Comparison of ENCODE assay signal across 1 cellular context in the genomic region with DNA sequence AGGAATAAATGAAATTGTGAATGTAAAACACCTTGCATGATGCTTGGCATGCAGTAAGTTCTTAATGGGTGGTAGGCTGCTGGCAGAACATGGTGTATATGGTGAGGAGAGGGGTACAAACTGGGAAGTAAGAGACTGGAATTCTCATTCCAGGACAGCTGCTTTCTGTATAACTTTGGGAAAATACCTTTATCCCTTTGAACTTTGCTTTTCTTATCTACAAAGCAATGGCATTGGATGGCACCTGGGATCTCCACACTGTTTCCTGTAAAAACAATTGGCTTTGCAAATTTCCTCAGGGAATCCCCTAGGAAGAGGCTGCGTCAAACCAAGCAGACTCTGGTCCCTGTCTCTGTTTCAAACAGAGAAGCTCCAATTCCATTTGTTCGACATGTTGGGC.
A peak's percentile ranks its signal among the peaks of the same experiment; 100 is the strongest.
TF ChIP-seq lines count a peak whose summit lies in the region.

No MANE protein-coding gene starts in this region.

TF ChIP-seq in HepG2, 621 proteins besides CTCF, POLR2A, EP300 and RAD21 (continued from another document and continues in another):
- no peak for TF ChIP-seq RFXANK (CRISPR knock-in tag; IDR thresholded peaks at IDR 0.05)
- TF ChIP-seq, protein P1, sequence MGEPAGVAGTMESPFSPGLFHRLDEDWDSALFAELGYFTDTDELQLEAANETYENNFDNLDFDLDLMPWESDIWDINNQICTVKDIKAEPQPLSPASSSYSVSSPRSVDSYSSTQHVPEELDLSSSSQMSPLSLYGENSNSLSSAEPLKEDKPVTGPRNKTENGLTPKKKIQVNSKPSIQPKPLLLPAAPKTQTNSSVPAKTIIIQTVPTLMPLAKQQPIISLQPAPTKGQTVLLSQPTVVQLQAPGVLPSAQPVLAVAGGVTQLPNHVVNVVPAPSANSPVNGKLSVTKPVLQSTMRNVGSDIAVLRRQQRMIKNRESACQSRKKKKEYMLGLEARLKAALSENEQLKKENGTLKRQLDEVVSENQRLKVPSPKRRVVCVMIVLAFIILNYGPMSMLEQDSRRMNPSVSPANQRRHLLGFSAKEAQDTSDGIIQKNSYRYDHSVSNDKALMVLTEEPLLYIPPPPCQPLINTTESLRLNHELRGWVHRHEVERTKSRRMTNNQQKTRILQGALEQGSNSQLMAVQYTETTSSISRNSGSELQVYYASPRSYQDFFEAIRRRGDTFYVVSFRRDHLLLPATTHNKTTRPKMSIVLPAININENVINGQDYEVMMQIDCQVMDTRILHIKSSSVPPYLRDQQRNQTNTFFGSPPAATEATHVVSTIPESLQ (CRISPR knock-in tag; conservative IDR thresholded peaks at IDR 0.05): no peak
- TF ChIP-seq, protein P2, sequence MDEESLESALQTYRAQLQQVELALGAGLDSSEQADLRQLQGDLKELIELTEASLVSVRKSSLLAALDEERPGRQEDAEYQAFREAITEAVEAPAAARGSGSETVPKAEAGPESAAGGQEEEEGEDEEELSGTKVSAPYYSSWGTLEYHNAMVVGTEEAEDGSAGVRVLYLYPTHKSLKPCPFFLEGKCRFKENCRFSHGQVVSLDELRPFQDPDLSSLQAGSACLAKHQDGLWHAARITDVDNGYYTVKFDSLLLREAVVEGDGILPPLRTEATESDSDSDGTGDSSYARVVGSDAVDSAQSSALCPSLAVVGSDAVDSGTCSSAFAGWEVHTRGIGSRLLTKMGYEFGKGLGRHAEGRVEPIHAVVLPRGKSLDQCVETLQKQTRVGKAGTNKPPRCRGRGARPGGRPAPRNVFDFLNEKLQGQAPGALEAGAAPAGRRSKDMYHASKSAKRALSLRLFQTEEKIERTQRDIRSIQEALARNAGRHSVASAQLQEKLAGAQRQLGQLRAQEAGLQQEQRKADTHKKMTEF (CRISPR knock-in tag; IDR thresholded peaks at IDR 0.05): peak; percentile 22; the same call in 1 of the 2 replicates
- peak; percentile 34; the same call in 1 of the 2 replicates for TF ChIP-seq GATAD2A (CRISPR knock-in tag; IDR thresholded peaks at IDR 0.05)
- no peak for TF ChIP-seq ZNF83 (CRISPR knock-in tag; IDR thresholded peaks at IDR 0.05; ENCODE audit: borderline replicate concordance)
- TF ChIP-seq TCF12 (IDR thresholded peaks at IDR 0.05): no peak
- 0 out of 2 replicates have a peak, but pooled peaks have one; percentile 30 for TF ChIP-seq TCF12 (CRISPR knock-in tag; IDR thresholded peaks at IDR 0.05)
- TF ChIP-seq NPAS2 (CRISPR knock-in tag; IDR thresholded peaks at IDR 0.05; ENCODE audit: borderline replicate concordance): no peak
- no peak for TF ChIP-seq MLLT10 (CRISPR knock-in tag; IDR thresholded peaks at IDR 0.05)
- TF ChIP-seq ZNF720 (CRISPR knock-in tag; IDR thresholded peaks at IDR 0.05): no peak
- TF ChIP-seq, protein P3, sequence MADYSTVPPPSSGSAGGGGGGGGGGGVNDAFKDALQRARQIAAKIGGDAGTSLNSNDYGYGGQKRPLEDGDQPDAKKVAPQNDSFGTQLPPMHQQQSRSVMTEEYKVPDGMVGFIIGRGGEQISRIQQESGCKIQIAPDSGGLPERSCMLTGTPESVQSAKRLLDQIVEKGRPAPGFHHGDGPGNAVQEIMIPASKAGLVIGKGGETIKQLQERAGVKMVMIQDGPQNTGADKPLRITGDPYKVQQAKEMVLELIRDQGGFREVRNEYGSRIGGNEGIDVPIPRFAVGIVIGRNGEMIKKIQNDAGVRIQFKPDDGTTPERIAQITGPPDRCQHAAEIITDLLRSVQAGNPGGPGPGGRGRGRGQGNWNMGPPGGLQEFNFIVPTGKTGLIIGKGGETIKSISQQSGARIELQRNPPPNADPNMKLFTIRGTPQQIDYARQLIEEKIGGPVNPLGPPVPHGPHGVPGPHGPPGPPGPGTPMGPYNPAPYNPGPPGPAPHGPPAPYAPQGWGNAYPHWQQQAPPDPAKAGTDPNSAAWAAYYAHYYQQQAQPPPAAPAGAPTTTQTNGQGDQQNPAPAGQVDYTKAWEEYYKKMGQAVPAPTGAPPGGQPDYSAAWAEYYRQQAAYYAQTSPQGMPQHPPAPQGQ (CRISPR knock-in tag; IDR thresholded peaks at IDR 0.05; ENCODE audit: borderline replicate concordance): no peak
- no peak for TF ChIP-seq ZNF383 (CRISPR knock-in tag; IDR thresholded peaks at IDR 0.05; ENCODE audit: borderline replicate concordance)
- TF ChIP-seq ZNF350 (CRISPR knock-in tag; IDR thresholded peaks at IDR 0.05; ENCODE audit: borderline replicate concordance, low read depth): no peak
- TF ChIP-seq ZFP36L2 (CRISPR knock-in tag; IDR thresholded peaks at IDR 0.05): no peak
- 0 out of 2 replicates have a peak, but pooled peaks have one; percentile 38 for TF ChIP-seq NAIF1 (CRISPR knock-in tag; IDR thresholded peaks at IDR 0.05; ENCODE audit: borderline replicate concordance)
- TF ChIP-seq HMG20A (CRISPR knock-in tag; IDR thresholded peaks at IDR 0.05; ENCODE audit: borderline replicate concordance): peak; percentile 65; the same call in 1 of the 2 replicates
- TF ChIP-seq, protein P4, sequence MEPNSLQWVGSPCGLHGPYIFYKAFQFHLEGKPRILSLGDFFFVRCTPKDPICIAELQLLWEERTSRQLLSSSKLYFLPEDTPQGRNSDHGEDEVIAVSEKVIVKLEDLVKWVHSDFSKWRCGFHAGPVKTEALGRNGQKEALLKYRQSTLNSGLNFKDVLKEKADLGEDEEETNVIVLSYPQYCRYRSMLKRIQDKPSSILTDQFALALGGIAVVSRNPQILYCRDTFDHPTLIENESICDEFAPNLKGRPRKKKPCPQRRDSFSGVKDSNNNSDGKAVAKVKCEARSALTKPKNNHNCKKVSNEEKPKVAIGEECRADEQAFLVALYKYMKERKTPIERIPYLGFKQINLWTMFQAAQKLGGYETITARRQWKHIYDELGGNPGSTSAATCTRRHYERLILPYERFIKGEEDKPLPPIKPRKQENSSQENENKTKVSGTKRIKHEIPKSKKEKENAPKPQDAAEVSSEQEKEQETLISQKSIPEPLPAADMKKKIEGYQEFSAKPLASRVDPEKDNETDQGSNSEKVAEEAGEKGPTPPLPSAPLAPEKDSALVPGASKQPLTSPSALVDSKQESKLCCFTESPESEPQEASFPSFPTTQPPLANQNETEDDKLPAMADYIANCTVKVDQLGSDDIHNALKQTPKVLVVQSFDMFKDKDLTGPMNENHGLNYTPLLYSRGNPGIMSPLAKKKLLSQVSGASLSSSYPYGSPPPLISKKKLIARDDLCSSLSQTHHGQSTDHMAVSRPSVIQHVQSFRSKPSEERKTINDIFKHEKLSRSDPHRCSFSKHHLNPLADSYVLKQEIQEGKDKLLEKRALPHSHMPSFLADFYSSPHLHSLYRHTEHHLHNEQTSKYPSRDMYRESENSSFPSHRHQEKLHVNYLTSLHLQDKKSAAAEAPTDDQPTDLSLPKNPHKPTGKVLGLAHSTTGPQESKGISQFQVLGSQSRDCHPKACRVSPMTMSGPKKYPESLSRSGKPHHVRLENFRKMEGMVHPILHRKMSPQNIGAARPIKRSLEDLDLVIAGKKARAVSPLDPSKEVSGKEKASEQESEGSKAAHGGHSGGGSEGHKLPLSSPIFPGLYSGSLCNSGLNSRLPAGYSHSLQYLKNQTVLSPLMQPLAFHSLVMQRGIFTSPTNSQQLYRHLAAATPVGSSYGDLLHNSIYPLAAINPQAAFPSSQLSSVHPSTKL (CRISPR knock-in tag; IDR thresholded peaks at IDR 0.05): peak; percentile 81
- peak; percentile 59 for TF ChIP-seq FOXA3 (CRISPR knock-in tag; IDR thresholded peaks at IDR 0.05)
- TF ChIP-seq, protein P5, sequence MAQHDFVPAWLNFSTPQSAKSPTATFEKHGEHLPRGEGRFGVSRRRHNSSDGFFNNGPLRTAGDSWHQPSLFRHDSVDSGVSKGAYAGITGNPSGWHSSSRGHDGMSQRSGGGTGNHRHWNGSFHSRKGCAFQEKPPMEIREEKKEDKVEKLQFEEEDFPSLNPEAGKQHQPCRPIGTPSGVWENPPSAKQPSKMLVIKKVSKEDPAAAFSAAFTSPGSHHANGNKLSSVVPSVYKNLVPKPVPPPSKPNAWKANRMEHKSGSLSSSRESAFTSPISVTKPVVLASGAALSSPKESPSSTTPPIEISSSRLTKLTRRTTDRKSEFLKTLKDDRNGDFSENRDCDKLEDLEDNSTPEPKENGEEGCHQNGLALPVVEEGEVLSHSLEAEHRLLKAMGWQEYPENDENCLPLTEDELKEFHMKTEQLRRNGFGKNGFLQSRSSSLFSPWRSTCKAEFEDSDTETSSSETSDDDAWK (CRISPR knock-in tag; IDR thresholded peaks at IDR 0.05): no peak
- TF ChIP-seq HES4 (CRISPR knock-in tag; IDR thresholded peaks at IDR 0.05; ENCODE audit: borderline replicate concordance): no peak
- TF ChIP-seq, protein P6, sequence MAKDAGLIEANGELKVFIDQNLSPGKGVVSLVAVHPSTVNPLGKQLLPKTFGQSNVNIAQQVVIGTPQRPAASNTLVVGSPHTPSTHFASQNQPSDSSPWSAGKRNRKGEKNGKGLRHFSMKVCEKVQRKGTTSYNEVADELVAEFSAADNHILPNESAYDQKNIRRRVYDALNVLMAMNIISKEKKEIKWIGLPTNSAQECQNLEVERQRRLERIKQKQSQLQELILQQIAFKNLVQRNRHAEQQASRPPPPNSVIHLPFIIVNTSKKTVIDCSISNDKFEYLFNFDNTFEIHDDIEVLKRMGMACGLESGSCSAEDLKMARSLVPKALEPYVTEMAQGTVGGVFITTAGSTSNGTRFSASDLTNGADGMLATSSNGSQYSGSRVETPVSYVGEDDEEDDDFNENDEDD (CRISPR knock-in tag; IDR thresholded peaks at IDR 0.05; ENCODE audit: borderline replicate concordance): no peak
- TF ChIP-seq, protein P7, sequence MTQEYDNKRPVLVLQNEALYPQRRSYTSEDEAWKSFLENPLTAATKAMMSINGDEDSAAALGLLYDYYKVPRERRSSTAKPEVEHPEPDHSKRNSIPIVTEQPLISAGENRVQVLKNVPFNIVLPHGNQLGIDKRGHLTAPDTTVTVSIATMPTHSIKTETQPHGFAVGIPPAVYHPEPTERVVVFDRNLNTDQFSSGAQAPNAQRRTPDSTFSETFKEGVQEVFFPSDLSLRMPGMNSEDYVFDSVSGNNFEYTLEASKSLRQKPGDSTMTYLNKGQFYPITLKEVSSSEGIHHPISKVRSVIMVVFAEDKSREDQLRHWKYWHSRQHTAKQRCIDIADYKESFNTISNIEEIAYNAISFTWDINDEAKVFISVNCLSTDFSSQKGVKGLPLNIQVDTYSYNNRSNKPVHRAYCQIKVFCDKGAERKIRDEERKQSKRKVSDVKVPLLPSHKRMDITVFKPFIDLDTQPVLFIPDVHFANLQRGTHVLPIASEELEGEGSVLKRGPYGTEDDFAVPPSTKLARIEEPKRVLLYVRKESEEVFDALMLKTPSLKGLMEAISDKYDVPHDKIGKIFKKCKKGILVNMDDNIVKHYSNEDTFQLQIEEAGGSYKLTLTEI (CRISPR knock-in tag; conservative IDR thresholded peaks at IDR 0.05): no peak
- no peak for TF ChIP-seq ARHGAP35 (CRISPR knock-in tag; IDR thresholded peaks at IDR 0.05; ENCODE audit: borderline replicate concordance)
- TF ChIP-seq GATA4 (IDR thresholded peaks at IDR 0.05; ENCODE audit: borderline replicate concordance, low read depth): peak; percentile 87; the same call in 1 of the 2 replicates
- TF ChIP-seq ZNF839 (CRISPR knock-in tag; IDR thresholded peaks at IDR 0.05; ENCODE audit: borderline replicate concordance): no peak
- no peak for TF ChIP-seq SP1 (IDR thresholded peaks at IDR 0.05)
- no peak for TF ChIP-seq SP1 (CRISPR knock-in tag; IDR thresholded peaks at IDR 0.05)
- no peak for TF ChIP-seq XRCC5 (optimal IDR thresholded peaks at IDR 0.05; ENCODE audit: low read length)
- TF ChIP-seq, protein P8, sequence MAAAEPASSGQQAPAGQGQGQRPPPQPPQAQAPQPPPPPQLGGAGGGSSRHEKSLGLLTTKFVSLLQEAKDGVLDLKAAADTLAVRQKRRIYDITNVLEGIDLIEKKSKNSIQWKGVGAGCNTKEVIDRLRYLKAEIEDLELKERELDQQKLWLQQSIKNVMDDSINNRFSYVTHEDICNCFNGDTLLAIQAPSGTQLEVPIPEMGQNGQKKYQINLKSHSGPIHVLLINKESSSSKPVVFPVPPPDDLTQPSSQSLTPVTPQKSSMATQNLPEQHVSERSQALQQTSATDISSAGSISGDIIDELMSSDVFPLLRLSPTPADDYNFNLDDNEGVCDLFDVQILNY (CRISPR knock-in tag; conservative IDR thresholded peaks at IDR 0.05): no peak
- peak; percentile 76 for TF ChIP-seq TEAD3 (CRISPR knock-in tag; optimal IDR thresholded peaks at IDR 0.05; ENCODE audit: borderline replicate concordance)
- TF ChIP-seq SMAD9 (CRISPR knock-in tag; IDR thresholded peaks at IDR 0.05): no peak
- no peak for TF ChIP-seq ZNF431 (CRISPR knock-in tag; IDR thresholded peaks at IDR 0.05; ENCODE audit: borderline replicate concordance, low read depth)
- TF ChIP-seq, protein P9, sequence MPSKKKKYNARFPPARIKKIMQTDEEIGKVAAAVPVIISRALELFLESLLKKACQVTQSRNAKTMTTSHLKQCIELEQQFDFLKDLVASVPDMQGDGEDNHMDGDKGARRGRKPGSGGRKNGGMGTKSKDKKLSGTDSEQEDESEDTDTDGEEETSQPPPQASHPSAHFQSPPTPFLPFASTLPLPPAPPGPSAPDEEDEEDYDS (CRISPR knock-in tag; IDR thresholded peaks at IDR 0.05): no peak
- TF ChIP-seq, protein P10, sequence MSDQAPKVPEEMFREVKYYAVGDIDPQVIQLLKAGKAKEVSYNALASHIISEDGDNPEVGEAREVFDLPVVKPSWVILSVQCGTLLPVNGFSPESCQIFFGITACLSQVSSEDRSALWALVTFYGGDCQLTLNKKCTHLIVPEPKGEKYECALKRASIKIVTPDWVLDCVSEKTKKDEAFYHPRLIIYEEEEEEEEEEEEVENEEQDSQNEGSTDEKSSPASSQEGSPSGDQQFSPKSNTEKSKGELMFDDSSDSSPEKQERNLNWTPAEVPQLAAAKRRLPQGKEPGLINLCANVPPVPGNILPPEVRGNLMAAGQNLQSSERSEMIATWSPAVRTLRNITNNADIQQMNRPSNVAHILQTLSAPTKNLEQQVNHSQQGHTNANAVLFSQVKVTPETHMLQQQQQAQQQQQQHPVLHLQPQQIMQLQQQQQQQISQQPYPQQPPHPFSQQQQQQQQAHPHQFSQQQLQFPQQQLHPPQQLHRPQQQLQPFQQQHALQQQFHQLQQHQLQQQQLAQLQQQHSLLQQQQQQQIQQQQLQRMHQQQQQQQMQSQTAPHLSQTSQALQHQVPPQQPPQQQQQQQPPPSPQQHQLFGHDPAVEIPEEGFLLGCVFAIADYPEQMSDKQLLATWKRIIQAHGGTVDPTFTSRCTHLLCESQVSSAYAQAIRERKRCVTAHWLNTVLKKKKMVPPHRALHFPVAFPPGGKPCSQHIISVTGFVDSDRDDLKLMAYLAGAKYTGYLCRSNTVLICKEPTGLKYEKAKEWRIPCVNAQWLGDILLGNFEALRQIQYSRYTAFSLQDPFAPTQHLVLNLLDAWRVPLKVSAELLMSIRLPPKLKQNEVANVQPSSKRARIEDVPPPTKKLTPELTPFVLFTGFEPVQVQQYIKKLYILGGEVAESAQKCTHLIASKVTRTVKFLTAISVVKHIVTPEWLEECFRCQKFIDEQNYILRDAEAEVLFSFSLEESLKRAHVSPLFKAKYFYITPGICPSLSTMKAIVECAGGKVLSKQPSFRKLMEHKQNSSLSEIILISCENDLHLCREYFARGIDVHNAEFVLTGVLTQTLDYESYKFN (CRISPR knock-in tag; conservative IDR thresholded peaks at IDR 0.05): peak; percentile 82
- peak; percentile 54; the same call in 1 of the 2 replicates for TF ChIP-seq ETV5 (CRISPR knock-in tag; IDR thresholded peaks at IDR 0.05; ENCODE audit: borderline replicate concordance)
